Comparison of ENCODE assay signal across 17 cellular contexts in genomic region chr3:106126016-106126525, GRCh38.
A peak's percentile ranks its signal among the peaks of the same experiment; 100 is the strongest.
DNase-seq lines count a peak whose midpoint lies in the region; ATAC-seq and TF ChIP-seq lines count a peak whose summit lies in the region.
"Had no signal": no experiment of that assay in that cellular context is flagged by ENCODE, and none has a peak within 500 bp of the region (broad histone marks: within the 10 kb centered on the region; RNA-seq: fewer than 3 reads in every experiment).

No MANE protein-coding gene starts in this region.

- CTCF ChIA-PET in BJ (lab: Yijun Ruan, JAX) = interaction anchor here (1.0 kb wide), 1 partner anchor 12 kb away, joined by 3 read pairs; no protein-coding TSS in a partner anchor
- CTCF ChIA-PET in activated CD4-positive, alpha-beta memory T cell treated with anti-CD3 and anti-CD28 coated beads for 36 hours (lab: Charles Lee) = no interaction called here

- H3K4me3 ChIP-seq in BJ (ENCODE audit: low read depth, low read length) = no peak overlapping the region
- H3K4me3 ChIP-seq in adipocyte (ENCODE audit: low read length) = peak overlapping the region; percentile 48
- H3K4me3 ChIP-seq: GM23338 had no signal

- H3K9me3 ChIP-seq in adipocyte (ENCODE audit: control insufficient read depth, low read length) = no peaks in the 10 kb centered on the region

- intact Hi-C loops in sciatic nerve (cut with DNase I) = no loop called here
- intact Hi-C loops in activated CD4-positive, alpha-beta memory T cell treated with anti-CD3 and anti-CD28 coated beads for 36 hours (cut with micrococcal nuclease) = no loop called here

- H3K27me3 Mint-ChIP-seq in activated CD4-positive, alpha-beta memory T cell treated with anti-CD3 and anti-CD28 coated beads for 36 hours = no peaks in the 10 kb centered on the region
- H3K27me3 Mint-ChIP-seq: CD4-positive, alpha-beta T cell had no signal

- H3K27me3 ChIP-seq in BJ (ENCODE audit: control insufficient read depth, insufficient read depth, low read length) (no peaks in the 10 kb centered on the region), adipocyte (replicated peaks; ENCODE audit: control insufficient read depth, insufficient read depth, low read length) (no peaks in the 10 kb centered on the region)

- no peak overlapping the region for H3K27ac Mint-ChIP-seq in activated CD4-positive, alpha-beta memory T cell treated with anti-CD3 and anti-CD28 coated beads for 36 hours
- H3K27ac Mint-ChIP-seq: CD4-positive, alpha-beta T cell; GM23338 had no signal

- no peaks in the 10 kb centered on the region for H3K9me3 Mint-ChIP-seq in activated CD4-positive, alpha-beta memory T cell treated with anti-CD3 and anti-CD28 coated beads for 36 hours
- H3K9me3 Mint-ChIP-seq: CD4-positive, alpha-beta T cell; GM23338 had no signal

- POLR2A ChIA-PET in BJ (lab: Charles Lee) = no interaction called here
- POLR2A ChIA-PET in activated CD4-positive, alpha-beta memory T cell treated with anti-CD3 and anti-CD28 coated beads for 36 hours (lab: Charles Lee) = no interaction called here

- H3K4me1 Mint-ChIP-seq in activated CD4-positive, alpha-beta memory T cell treated with anti-CD3 and anti-CD28 coated beads for 36 hours (ENCODE audit: low read depth) = peaks cover 12% of the 10 kb centered on the region

- H3K36me3 ChIP-seq in BJ (ENCODE audit: control insufficient read depth, insufficient read depth, low read length) (no peaks in the 10 kb centered on the region), adipocyte (ENCODE audit: control insufficient read depth, insufficient read depth, low read length, severe bottlenecking) (no peaks in the 10 kb centered on the region)

- DNase-seq in BJ (ENCODE audit: low read depth) (peak; percentile 29), adipocyte (ENCODE audit: low read depth) (peak; percentile 63), fibroblast of peridontal ligament (ENCODE audit: extremely low read depth) (peak; percentile 76), sciatic nerve (ENCODE audit: low spot score) (no peak), left lobe of liver (ENCODE audit: low spot score) (no peak)
- DNase-seq in activated CD4-positive, alpha-beta memory T cell treated with anti-CD3 and anti-CD28 coated beads for 36 hours = no peak
- DNase-seq: AML-193; CD4-positive, alpha-beta T cell; DND-41; GF-D8; KBM-7; NCI-H1092; NCI-H2107; PC-3 had no signal

- H3K4me3 Mint-ChIP-seq in activated CD4-positive, alpha-beta memory T cell treated with anti-CD3 and anti-CD28 coated beads for 36 hours = no peak overlapping the region
- H3K4me3 Mint-ChIP-seq: CD4-positive, alpha-beta T cell; GM23338 had no signal

- H3K9ac ChIP-seq in adipocyte (ENCODE audit: low read length) = peak overlapping the region; percentile 27

- no peaks in the 10 kb centered on the region for H3K36me3 Mint-ChIP-seq in activated CD4-positive, alpha-beta memory T cell treated with anti-CD3 and anti-CD28 coated beads for 36 hours

- ATAC-seq in sciatic nerve (peak; percentile 59), HG02840 (IDR thresholded peaks at IDR 0.05; ENCODE audit: low FRiP score, unreplicated experiment) (no peak), left lobe of liver (no peak), GM18498 (IDR thresholded peaks at IDR 0.05; ENCODE audit: unreplicated experiment) (no peak)
- ATAC-seq: GM23338, PC-3 had no signal

- no peak for TF ChIP-seq CTCF in BJ (IDR thresholded peaks at IDR 0.05; ENCODE audit: insufficient read depth, low read depth, low read length)

- peaks cover 34% of the 10 kb centered on the region for H3K4me1 ChIP-seq in adipocyte (ENCODE audit: control insufficient read depth, insufficient read depth, low read length)

Comparison
In these comparisons a context has a peak if more than half of its experiments do, and no peak if none do; other contexts are left out.
1. DNase-seq: peak in BJ (single experiment), adipocyte (single experiment) and fibroblast of peridontal ligament (single experiment); none in sciatic nerve (single experiment), activated CD4-positive, alpha-beta memory T cell treated with anti-CD3 and anti-CD28 coated beads for 36 hours (single experiment) and left lobe of liver (single experiment).